ENCODE assay signal across 9 cellular contexts in the genomic region with DNA sequence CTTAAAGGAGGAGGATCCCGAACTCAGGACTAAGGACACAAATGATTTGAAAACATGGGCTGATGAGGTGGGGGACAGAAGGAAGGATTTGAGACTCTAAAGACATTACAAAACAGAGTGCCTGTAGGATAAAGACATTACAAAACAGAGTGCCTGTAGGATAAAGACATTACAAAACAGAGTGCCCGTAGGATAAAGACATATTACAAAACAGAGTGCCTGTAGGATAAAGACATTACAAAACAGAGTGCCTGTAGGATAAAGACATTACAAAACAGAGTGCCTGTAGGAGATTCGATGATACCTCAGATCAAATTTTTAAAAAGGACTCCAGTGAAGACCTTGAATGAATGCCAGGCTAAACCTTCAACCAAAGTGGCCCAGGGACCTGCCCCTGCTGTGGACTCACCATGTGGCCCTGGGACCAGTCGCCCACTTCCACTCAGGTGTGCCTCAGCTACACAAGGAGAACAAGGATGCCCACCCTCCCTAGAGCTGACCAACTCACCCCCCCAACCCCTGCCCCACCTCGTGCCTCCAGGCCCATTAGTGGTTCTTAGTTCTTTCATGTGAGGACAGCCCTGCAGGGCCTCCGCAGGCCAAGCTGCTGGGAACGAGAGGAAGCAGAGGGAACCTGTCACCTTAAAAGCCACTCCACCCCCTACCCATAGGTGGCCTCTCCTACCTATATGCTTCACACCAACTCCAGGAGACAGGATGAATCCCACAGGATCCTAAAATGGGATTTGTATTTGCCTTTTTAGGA.
DNase-seq lines count a peak whose midpoint lies in the region; ATAC-seq and TF ChIP-seq lines count a peak whose summit lies in the region.
"Had no signal": no experiment of that assay in that cellular context is flagged by ENCODE, and none has a peak within 500 bp of the region (broad histone marks: within the 10 kb centered on the region; RNA-seq: fewer than 3 reads in every experiment).

No MANE protein-coding gene starts in this region.

- H3K27me3 Mint-ChIP-seq in activated T-cell treated with anti-CD3 and anti-CD28 coated beads, Interleukin-2, amount 50 U/mL, for 24 hours = peaks cover 8% of the 10 kb centered on the region
- H3K27me3 Mint-ChIP-seq in stimulated activated naive CD8-positive, alpha-beta T cell treated with anti-CD3 and anti-CD28 coated beads, Interleukin-15, amount 100 ng/mL, for 72 hours = peaks cover 14% of the 10 kb centered on the region

- no peak for TF ChIP-seq CTCF in fibroblast of pulmonary artery (IDR thresholded peaks at IDR 0.05; ENCODE audit: low read length, missing control alignments)

- ATAC-seq in stimulated activated naive CD8-positive, alpha-beta T cell treated with anti-CD3 and anti-CD28 coated beads, Interleukin-15, amount 100 ng/mL, for 72 hours = no peak
- ATAC-seq in GM21528 (IDR thresholded peaks at IDR 0.05; ENCODE audit: low FRiP score, unreplicated experiment) = no peak

- peak; percentile 36 for DNase-seq in activated T-cell treated with anti-CD3 and anti-CD28 coated beads, Interleukin-2, amount 50 U/mL, for 24 hours
- DNase-seq in activated T-cell treated with anti-CD3 and anti-CD28 coated beads for 4 hours = no peak
- DNase-seq in SKM-1 (lab: John Stamatoyannopoulos, UW; ENCODE audit: unreplicated experiment) = peak; percentile 59
- peak; percentile 49 for DNase-seq in fibroblast of pulmonary artery (ENCODE audit: low read depth)
- no peak for DNase-seq in stimulated activated naive CD8-positive, alpha-beta T cell treated with anti-CD3 and anti-CD28 coated beads, Interleukin-15, amount 100 ng/mL, for 72 hours
- no peak for DNase-seq in middle frontal gyrus (ENCODE audit: extremely low spot score, low spot score)
- DNase-seq in COLO829 (ENCODE audit: low spot score) = no peak
- DNase-seq: amygdala had no signal

- peaks cover 2% of the 10 kb centered on the region for H3K9me3 Mint-ChIP-seq in activated T-cell treated with anti-CD3 and anti-CD28 coated beads, Interleukin-2, amount 50 U/mL, for 24 hours
- no peaks in the 10 kb centered on the region for H3K9me3 Mint-ChIP-seq in stimulated activated naive CD8-positive, alpha-beta T cell treated with anti-CD3 and anti-CD28 coated beads, Interleukin-15, amount 100 ng/mL, for 72 hours

- H3K27ac Mint-ChIP-seq in activated T-cell treated with anti-CD3 and anti-CD28 coated beads, Interleukin-2, amount 50 U/mL, for 24 hours = peak overlapping the region; percentile 56
- no peak overlapping the region for H3K27ac Mint-ChIP-seq in stimulated activated naive CD8-positive, alpha-beta T cell treated with anti-CD3 and anti-CD28 coated beads, Interleukin-15, amount 100 ng/mL, for 72 hours

- peaks cover 7% of the 10 kb centered on the region for H3K36me3 Mint-ChIP-seq in activated T-cell treated with anti-CD3 and anti-CD28 coated beads, Interleukin-2, amount 50 U/mL, for 24 hours (ENCODE audit: low read depth)

- H3K4me3 ChIP-seq in fibroblast of pulmonary artery (replicated peaks; ENCODE audit: low read depth, low read length) = no peak overlapping the region

- peaks cover 85% of the 10 kb centered on the region for H3K4me1 Mint-ChIP-seq in activated T-cell treated with anti-CD3 and anti-CD28 coated beads, Interleukin-2, amount 50 U/mL, for 24 hours (ENCODE audit: low read depth)
- peaks cover 76% of the 10 kb centered on the region for H3K4me1 Mint-ChIP-seq in stimulated activated naive CD8-positive, alpha-beta T cell treated with anti-CD3 and anti-CD28 coated beads, Interleukin-15, amount 100 ng/mL, for 72 hours

- no peak overlapping the region for H3K4me3 Mint-ChIP-seq in activated T-cell treated with anti-CD3 and anti-CD28 coated beads, Interleukin-2, amount 50 U/mL, for 24 hours
- H3K4me3 Mint-ChIP-seq in stimulated activated naive CD8-positive, alpha-beta T cell treated with anti-CD3 and anti-CD28 coated beads, Interleukin-15, amount 100 ng/mL, for 72 hours = peak overlapping the region; percentile 60 to 69

Comparison
In these comparisons a context has a peak if more than half of its experiments do, and no peak if none do; other contexts are left out.
1. DNase-seq: peak in activated T-cell treated with anti-CD3 and anti-CD28 coated beads, Interleukin-2, amount 50 U/mL, for 24 hours (single experiment), SKM-1 (single experiment) and fibroblast of pulmonary artery (single experiment); none in activated T-cell treated with anti-CD3 and anti-CD28 coated beads for 4 hours (single experiment), stimulated activated naive CD8-positive, alpha-beta T cell treated with anti-CD3 and anti-CD28 coated beads, Interleukin-15, amount 100 ng/mL, for 72 hours (0 of 2), middle frontal gyrus (single experiment) and COLO829 (single experiment).